Comparison of ENCODE assay signal across 31 cellular contexts in genomic region chr12:58539295-58539694, GRCh38.
"Had no signal": no experiment of that assay in that cellular context is flagged by ENCODE, and none has a peak within 500 bp of the region (broad histone marks: within the 10 kb centered on the region; RNA-seq: fewer than 3 reads in every experiment).

No MANE protein-coding gene starts in this region.

- H3K27me3 ChIP-seq: adrenal gland, breast epithelium, cardiac muscle cell, dorsolateral prefrontal cortex, heart left ventricle had no signal

- H3K9me3 ChIP-seq: adrenal gland, breast epithelium, heart left ventricle had no signal

- DNase-seq: activated B cell treated with CpG ODN at 0.5 μM for 24 hours; activated CD4-positive, alpha-beta T cell treated with anti-CD3 and anti-CD28 coated beads for 48 hours; activated CD4-positive, alpha-beta T cell treated with anti-CD3 and anti-CD28 coated beads, Interleukin-2, amount 50 U/mL, for 1 hour; activated CD4-positive, alpha-beta T cell treated with anti-CD3 and anti-CD28 coated beads, Interleukin-2, amount 50 U/mL, for 48 hours; activated CD8-positive, alpha-beta memory T cell treated with anti-CD3 and anti-CD28 coated beads for 24 hours; activated CD8-positive, alpha-beta T cell treated with anti-CD3 and anti-CD28 coated beads for 36 hours; activated effector memory CD4-positive, alpha-beta T cell treated with Interleukin-2 at 50 U/mL for 16 hours; activated gamma-delta T cell treated with Interleukin-2 at 50 U/mL for 16 hours; activated naive CD4-positive, alpha-beta T cell treated with anti-CD3 and anti-CD28 coated beads, Interleukin-2, amount 50 U/mL, for 16 hours; activated naive CD4-positive, alpha-beta T cell treated with Interleukin-2 at 50 U/mL for 16 hours; activated T-cell treated with anti-CD3 and anti-CD28 coated beads, Interleukin-2, amount 50 U/mL, for 4 hours; adrenal gland; amygdala; aorta; central memory CD4-positive, alpha-beta T cell; cerebellar nuclear complex; dorsolateral prefrontal cortex; effector memory CD4-positive, alpha-beta T cell; endodermal cell; foreskin fibroblast; glutamatergic neuron; heart left ventricle; T-helper 2 cell; WERI-Rb-1 had no signal

- ATAC-seq: activated CD4-positive, CD25-positive, alpha-beta regulatory T cell treated with anti-CD3 and anti-CD28 coated beads, Interleukin-2, amount 50 U/mL, for 24 hours; activated CD8-positive, alpha-beta T cell treated with anti-CD3 and anti-CD28 coated beads for 36 hours; activated T-cell treated with anti-CD3 and anti-CD28 coated beads, Interleukin-2, amount 50 U/mL, for 4 hours; activated T-helper 17 cell treated with anti-CD3 and anti-CD28 coated beads, Interleukin-2, amount 50 U/mL, for 72 hours; esophagus mucosa; heart left ventricle had no signal

- H3K4me3 ChIP-seq: adrenal gland, breast epithelium, cardiac muscle cell, coronary artery, dorsolateral prefrontal cortex, heart left ventricle had no signal

- H3K4me1 ChIP-seq: adrenal gland, breast epithelium had no signal

- H3K36me3 ChIP-seq: adrenal gland, breast epithelium, cardiac muscle cell, heart left ventricle, WERI-Rb-1 had no signal

- H3K27ac ChIP-seq: adrenal gland, breast epithelium, cardiac muscle cell, coronary artery, dorsolateral prefrontal cortex, heart left ventricle, WERI-Rb-1 had no signal

- FAIRE-seq: frontal cortex had no signal
